ENCODE assay signal across 16 cellular contexts in genomic region chr22:21823740-21824438, GRCh38. TPM values are rescaled to one million over a fixed set of nuclear protein-coding genes. Genes with fewer than 3 reads are reported as not detected.
DNase-seq lines count a peak whose midpoint lies in the region; ATAC-seq, FAIRE-seq and TF ChIP-seq lines count a peak whose summit lies in the region.
"Had no signal": no experiment of that assay in that cellular context is flagged by ENCODE, and none has a peak within 500 bp of the region (broad histone marks: within the 10 kb centered on the region; RNA-seq: fewer than 3 reads in every experiment).

No MANE protein-coding gene starts in this region.

- peak overlapping the region; percentile 50 for H3K4me3 Mint-ChIP-seq in central memory CD8-positive, alpha-beta T cell
- peak overlapping the region; percentile 28 for H3K4me3 Mint-ChIP-seq in memory B cell
- H3K4me3 Mint-ChIP-seq in activated T-cell treated with anti-CD3 and anti-CD28 coated beads, Interleukin-2, amount 50 U/mL, for 24 hours, result no peak overlapping the region

- H3K27ac Mint-ChIP-seq in central memory CD8-positive, alpha-beta T cell (ENCODE audit: low read depth), result peak overlapping the region; percentile 24
- H3K27ac Mint-ChIP-seq in memory B cell, result peak overlapping the region; percentile 21
- H3K27ac Mint-ChIP-seq in activated T-cell treated with anti-CD3 and anti-CD28 coated beads, Interleukin-2, amount 50 U/mL, for 24 hours, result no peak overlapping the region

- ATAC-seq in central memory CD8-positive, alpha-beta T cell (replicated peaks; ENCODE audit: extremely low read depth, poor library complexity, severe bottlenecking), result no peak
- no peak for ATAC-seq in memory B cell (ENCODE audit: low read depth)
- ATAC-seq in HG02623 (IDR thresholded peaks at IDR 0.05; ENCODE audit: unreplicated experiment), result no peak
- ATAC-seq: left lung had no signal

- peaks cover 76% of the 10 kb centered on the region for H3K4me1 Mint-ChIP-seq in central memory CD8-positive, alpha-beta T cell
- H3K4me1 Mint-ChIP-seq in memory B cell, result peaks cover 47% of the 10 kb centered on the region
- peaks cover 73% of the 10 kb centered on the region for H3K4me1 Mint-ChIP-seq in activated T-cell treated with anti-CD3 and anti-CD28 coated beads, Interleukin-2, amount 50 U/mL, for 24 hours (ENCODE audit: low read depth)

- H3K27me3 Mint-ChIP-seq in central memory CD8-positive, alpha-beta T cell, result no peaks in the 10 kb centered on the region
- H3K27me3 Mint-ChIP-seq in memory B cell, result no peaks in the 10 kb centered on the region
- H3K27me3 Mint-ChIP-seq in activated T-cell treated with anti-CD3 and anti-CD28 coated beads, Interleukin-2, amount 50 U/mL, for 24 hours, result no peaks in the 10 kb centered on the region

- no peak for FAIRE-seq in HTR-8/SVneo (lab: Jason Lieb, UNC)

- no peak overlapping the region for H3K4me3 ChIP-seq in AG10803 (ENCODE audit: low read length)
- H3K4me3 ChIP-seq: left lung, uterus had no signal

- peaks cover 6% of the 10 kb centered on the region for H3K36me3 Mint-ChIP-seq in central memory CD8-positive, alpha-beta T cell (ENCODE audit: insufficient read depth)
- peaks cover 1% of the 10 kb centered on the region for H3K36me3 Mint-ChIP-seq in memory B cell
- peaks cover 13% of the 10 kb centered on the region for H3K36me3 Mint-ChIP-seq in activated T-cell treated with anti-CD3 and anti-CD28 coated beads, Interleukin-2, amount 50 U/mL, for 24 hours (ENCODE audit: low read depth)

- TF ChIP-seq CTCF in AG10803 (conservative IDR thresholded peaks at IDR 0.05; ENCODE audit: low read length), result no peak

- DNase-seq in AG10803 (ENCODE audit: low read depth) (peak; percentile 43), HTR-8/SVneo (ENCODE audit: insufficient read length, low spot score) (peak; percentile 10), memory B cell (ENCODE audit: low spot score in 2 of 2) (no peak), ureter (ENCODE audit: low spot score) (no peak), NCI-H1048 (lab: John Stamatoyannopoulos, UW) (no peak)
- DNase-seq in central memory CD8-positive, alpha-beta T cell (ENCODE audit: low spot score in 2 of 2), result no peak
- no peak for DNase-seq in activated T-cell treated with anti-CD3 and anti-CD28 coated beads, Interleukin-2, amount 50 U/mL, for 24 hours
- DNase-seq: activated naive CD4-positive, alpha-beta T cell treated with anti-CD3 and anti-CD28 coated beads, Interleukin-2, amount 50 U/mL, for 16 hours; cortex of kidney; DND-41; H7; left lung; NCI-H526 treated with DMSO at 0.1 percent for 48 hours; occipital lobe; uterus had no signal

- H3K9me3 Mint-ChIP-seq in central memory CD8-positive, alpha-beta T cell, result no peaks in the 10 kb centered on the region
- H3K9me3 Mint-ChIP-seq in memory B cell, result no peaks in the 10 kb centered on the region
- no peaks in the 10 kb centered on the region for H3K9me3 Mint-ChIP-seq in activated T-cell treated with anti-CD3 and anti-CD28 coated beads, Interleukin-2, amount 50 U/mL, for 24 hours

RNA-seq across cellular contexts. Expression of gene MAPK1, which starts 43.6 kb away (rescaled TPM):
- total RNA-seq in ureter, result 136 TPM

Comparison
In these comparisons a context has a peak if more than half of its experiments do, and no peak if none do; other contexts are left out.
1. DNase-seq: peak in AG10803 (single experiment) and HTR-8/SVneo (single experiment); none in central memory CD8-positive, alpha-beta T cell (0 of 2), memory B cell (0 of 2), ureter (single experiment), NCI-H1048 (single experiment) and activated T-cell treated with anti-CD3 and anti-CD28 coated beads, Interleukin-2, amount 50 U/mL, for 24 hours (single experiment).